10 cellular contexts compared by ENCODE assay signal in the genomic region with DNA sequence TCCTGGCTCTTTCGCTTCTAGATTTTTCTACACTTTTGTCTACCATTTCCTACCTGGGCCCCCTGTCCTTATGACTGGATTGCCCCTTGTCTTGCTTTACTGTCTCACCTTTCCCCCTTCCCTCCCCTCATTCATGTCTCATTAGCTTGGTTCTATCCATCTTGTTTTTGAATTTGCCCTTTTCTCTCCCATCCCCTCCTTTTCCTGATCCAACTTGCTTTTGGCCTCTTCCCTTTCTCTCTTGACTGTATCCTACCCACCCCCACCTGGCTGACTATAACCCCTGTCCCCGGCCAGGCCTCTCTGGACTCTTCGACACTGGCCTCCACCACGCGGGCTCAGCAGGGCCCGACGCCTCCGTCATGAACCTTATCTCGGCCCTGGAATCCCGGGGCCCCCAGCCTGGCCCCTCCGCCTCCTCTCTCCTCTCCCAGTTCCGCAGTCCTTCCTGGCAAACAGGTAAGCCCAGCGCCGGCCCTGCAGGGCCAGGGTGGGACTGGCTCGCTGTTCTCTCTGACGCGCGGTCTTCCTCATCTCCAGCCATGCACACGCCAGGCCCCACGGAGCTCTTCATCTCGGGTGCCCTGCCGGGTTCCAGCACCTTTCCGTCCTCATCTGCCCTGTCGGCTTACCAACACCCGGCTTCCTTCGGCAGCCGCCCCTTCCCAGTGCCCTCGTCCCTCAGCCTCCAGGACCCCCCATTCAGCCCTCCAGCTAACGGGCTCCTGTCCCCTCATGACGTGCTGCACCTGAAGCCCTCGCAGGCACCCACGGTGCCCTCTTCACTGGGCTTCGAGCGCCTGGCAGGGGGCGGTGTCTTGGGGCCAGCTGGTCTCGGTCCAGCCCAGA. TPM values are rescaled to one million over a fixed set of nuclear protein-coding genes. Genes with fewer than 3 reads are reported as not detected.
DNase-seq lines count a peak whose midpoint lies in the region; ATAC-seq and TF ChIP-seq lines count a peak whose summit lies in the region.
"Had no signal": no experiment of that assay in that cellular context is flagged by ENCODE, and none has a peak within 500 bp of the region (broad histone marks: within the 10 kb centered on the region; RNA-seq: fewer than 3 reads in every experiment).

No MANE protein-coding gene starts in this region.

- peak overlapping the region; percentile 4 for H3K9ac ChIP-seq in adipocyte (ENCODE audit: low read length)

- H3K36me3 Mint-ChIP-seq in mesothelial cell of epicardium (peaks cover 5% of the 10 kb centered on the region), type B pancreatic cell (peaks cover 9% of the 10 kb centered on the region)

- H3K9me3 ChIP-seq in left ventricle myocardium inferior (replicated peaks) (no peaks in the 10 kb centered on the region), adipocyte (ENCODE audit: control insufficient read depth, low read length) (no peaks in the 10 kb centered on the region)

- H3K27ac Mint-ChIP-seq in mesothelial cell of epicardium, result peak overlapping the region; percentile 91
- peak overlapping the region; percentile 94 for H3K27ac Mint-ChIP-seq in type B pancreatic cell

- H3K9me3 Mint-ChIP-seq in mesothelial cell of epicardium (no peaks in the 10 kb centered on the region), type B pancreatic cell (no peaks in the 10 kb centered on the region)

- no peaks in the 10 kb centered on the region for H3K27me3 Mint-ChIP-seq in mesothelial cell of epicardium (ENCODE audit: low read depth)
- no peaks in the 10 kb centered on the region for H3K27me3 Mint-ChIP-seq in type B pancreatic cell

- no peak for ATAC-seq in left ventricle myocardium superior
- ATAC-seq in HG03196 (IDR thresholded peaks at IDR 0.05; ENCODE audit: unreplicated experiment), result no peak
- ATAC-seq in HG03045 (IDR thresholded peaks at IDR 0.05; ENCODE audit: unreplicated experiment), result no peak

- no peak for DNase-seq in left ventricle myocardium inferior
- DNase-seq in left ventricle myocardium superior, result no peak
- DNase-seq in adipocyte (ENCODE audit: low read depth), result no peak
- no peak for DNase-seq in mesothelial cell of epicardium (ENCODE audit: low spot score in 2 of 2, unreplicated experiment in 2 of 2)
- no peak for DNase-seq in type B pancreatic cell (ENCODE audit: extremely low spot score, unreplicated experiment)
- no peak for DNase-seq in GM19238 (ENCODE audit: insufficient read length, low spot score)
- DNase-seq: activated gamma-delta T cell, RPMI8226 had no signal

- intact Hi-C loops in left ventricle myocardium inferior (cut with micrococcal nuclease) (no loop called here), left ventricle myocardium superior (cut with micrococcal nuclease) (no loop called here)

- peaks cover 20% of the 10 kb centered on the region for H3K4me1 Mint-ChIP-seq in mesothelial cell of epicardium
- peaks cover 7% of the 10 kb centered on the region for H3K4me1 Mint-ChIP-seq in type B pancreatic cell (ENCODE audit: unreplicated experiment)

- H3K4me1 ChIP-seq in left ventricle myocardium inferior (peaks cover 40% of the 10 kb centered on the region), adipocyte (ENCODE audit: control insufficient read depth, insufficient read depth, low read length) (peaks cover 15% of the 10 kb centered on the region)

- TF ChIP-seq CTCF in left ventricle myocardium inferior (IDR thresholded peaks at IDR 0.05; ENCODE audit: borderline replicate concordance) (no peak), mesothelial cell of epicardium (IDR thresholded peaks at IDR 0.05; ENCODE audit: unreplicated experiment) (no peak), type B pancreatic cell (conservative IDR thresholded peaks at IDR 0.05) (no peak)

- no peaks in the 10 kb centered on the region for H3K27me3 ChIP-seq in left ventricle myocardium inferior (ENCODE audit: low read depth)
- H3K27me3 ChIP-seq in adipocyte (replicated peaks; ENCODE audit: control insufficient read depth, insufficient read depth, low read length), result no peaks in the 10 kb centered on the region

- H3K36me3 ChIP-seq in left ventricle myocardium inferior (peaks cover 57% of the 10 kb centered on the region), adipocyte (ENCODE audit: control insufficient read depth, insufficient read depth, low read length, severe bottlenecking) (peaks cover 36% of the 10 kb centered on the region)

- peak overlapping the region; percentile 97 for H3K27ac ChIP-seq in left ventricle myocardium inferior (replicated peaks)

- H3K4me3 Mint-ChIP-seq in mesothelial cell of epicardium (peak overlapping the region; percentile 86), type B pancreatic cell (peak overlapping the region; percentile 93)

- H3K4me3 ChIP-seq in left ventricle myocardium inferior (no peak overlapping the region), adipocyte (ENCODE audit: low read length) (no peak overlapping the region)

RNA-seq across cellular contexts. Expression of gene PRR12, which starts 3.4 kb away (rescaled TPM):
- total RNA-seq in left ventricle myocardium inferior (15.5 TPM), left ventricle myocardium superior (15.6 TPM), mesothelial cell of epicardium (53.3 to 58.5 TPM (median 54.2 TPM) in 3 replicates), type B pancreatic cell (ENCODE audit: low replicate concordance) (32.0 and 40.0 TPM in 2 replicates)

RNA-seq across cellular contexts. Expression of gene PRRG2, which starts 13.3 kb away (rescaled TPM):
- total RNA-seq in left ventricle myocardium inferior (0.88 TPM), left ventricle myocardium superior (1.3 TPM), mesothelial cell of epicardium (0.87 to 1.4 TPM (median 1.1 TPM) in 3 replicates), type B pancreatic cell (ENCODE audit: low replicate concordance) (5.1 and 5.2 TPM in 2 replicates)

RNA-seq across cellular contexts. Expression of gene NOSIP, which starts 14.0 kb away (rescaled TPM):
- total RNA-seq in left ventricle myocardium inferior (47.3 TPM), left ventricle myocardium superior (46.7 TPM), mesothelial cell of epicardium (53.3 to 60.7 TPM (median 60.1 TPM) in 3 replicates), type B pancreatic cell (ENCODE audit: low replicate concordance) (56.3 and 62.0 TPM in 2 replicates)

RNA-seq across cellular contexts. Expression of gene RRAS, which starts 45.6 kb away (rescaled TPM):
- 116 TPM for total RNA-seq in left ventricle myocardium inferior
- total RNA-seq in left ventricle myocardium superior, result 100 TPM
- total RNA-seq in mesothelial cell of epicardium, result 26.0 to 28.6 TPM (median 26.9 TPM) in 3 replicates
- 10.6 and 16.0 TPM in 2 replicates for total RNA-seq in type B pancreatic cell (ENCODE audit: low replicate concordance)

RNA-seq across cellular contexts. Expression of gene SCAF1, which starts 47.6 kb away (rescaled TPM):
- total RNA-seq in left ventricle myocardium inferior, result 38.8 TPM
- 44.9 TPM for total RNA-seq in left ventricle myocardium superior
- 87.3 to 89.9 TPM (median 88.9 TPM) in 3 replicates for total RNA-seq in mesothelial cell of epicardium
- total RNA-seq in type B pancreatic cell (ENCODE audit: low replicate concordance), result 75.0 and 78.1 TPM in 2 replicates
